8 cellular contexts compared by ENCODE assay signal in the genomic region with DNA sequence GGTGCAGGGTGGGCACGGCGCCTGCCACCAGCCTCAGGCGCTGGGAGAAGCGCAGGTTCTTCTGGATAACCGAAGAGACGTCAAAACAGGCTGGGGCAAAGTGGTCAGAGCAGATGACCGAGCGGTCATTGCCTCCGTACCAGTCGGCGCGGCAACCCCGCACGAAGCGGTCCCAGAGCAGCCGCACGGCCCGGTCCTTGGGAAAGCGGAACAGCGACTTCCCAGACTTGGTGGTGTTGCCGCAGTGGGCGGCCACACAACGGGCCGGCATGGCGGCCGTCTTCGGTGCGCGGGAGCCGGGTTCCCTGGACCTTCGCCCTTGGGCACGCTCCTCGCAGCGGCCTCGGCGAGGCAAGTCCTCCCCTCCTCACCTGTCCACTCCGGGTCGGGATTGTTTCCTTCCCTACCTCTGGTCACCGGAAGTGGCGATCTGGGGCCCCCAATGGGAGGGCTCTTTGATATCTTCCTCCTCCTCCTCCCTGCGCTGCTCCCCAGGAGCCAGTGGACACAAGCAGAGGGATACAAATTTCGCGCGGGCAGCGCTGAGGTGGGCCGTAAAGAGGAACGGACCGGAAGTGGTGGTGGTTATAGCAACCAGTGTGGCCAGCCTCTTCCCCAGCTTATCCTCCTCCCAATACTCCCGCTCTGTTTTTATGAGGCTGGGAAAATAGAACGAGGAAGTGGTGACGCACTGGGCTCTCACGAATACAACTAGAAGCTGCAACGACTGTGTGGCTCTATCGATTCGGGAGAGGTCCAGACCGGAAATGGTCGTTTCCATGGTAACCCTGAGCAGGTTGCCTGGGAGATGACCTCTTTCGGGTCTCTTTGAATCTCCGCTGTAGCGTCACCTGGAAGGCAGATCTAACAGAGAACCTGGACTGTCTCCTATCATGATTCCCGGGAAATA. TPM values are rescaled to one million over a fixed set of nuclear protein-coding genes. Genes with fewer than 3 reads are reported as not detected.
DNase-seq lines count a peak whose midpoint lies in the region; ATAC-seq and TF ChIP-seq lines count a peak whose summit lies in the region.

A gene with protein sequence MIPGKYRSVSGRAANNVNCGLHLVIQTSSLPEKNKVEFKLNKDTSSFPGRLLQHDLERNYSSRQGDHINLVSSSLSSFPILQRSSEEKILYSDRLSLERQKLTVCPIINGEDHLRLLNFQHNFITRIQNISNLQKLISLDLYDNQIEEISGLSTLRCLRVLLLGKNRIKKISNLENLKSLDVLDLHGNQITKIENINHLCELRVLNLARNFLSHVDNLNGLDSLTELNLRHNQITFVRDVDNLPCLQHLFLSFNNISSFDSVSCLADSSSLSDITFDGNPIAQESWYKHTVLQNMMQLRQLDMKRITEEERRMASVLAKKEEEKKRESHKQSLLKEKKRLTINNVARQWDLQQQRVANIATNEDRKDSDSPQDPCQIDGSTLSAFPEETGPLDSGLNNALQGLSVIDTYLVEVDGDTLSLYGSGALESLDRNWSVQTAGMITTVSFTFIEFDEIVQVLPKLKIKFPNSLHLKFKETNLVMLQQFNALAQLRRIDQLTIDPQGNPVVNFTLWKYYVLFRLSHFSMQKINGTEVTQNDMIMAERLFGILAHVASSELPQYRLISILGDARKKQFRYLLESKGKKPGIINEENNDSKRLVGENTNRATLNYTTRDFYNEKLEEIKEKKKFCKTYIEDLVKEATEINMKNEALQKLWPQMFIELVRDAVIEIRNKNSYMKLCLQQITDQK (plus strand): TSS at position 825 of the 910 bp plus-strand sequence. CDS start 69 bp downstream, at position 894.
A gene (minus strand): TSS at position 432 of the 910 bp plus-strand sequence. CDS start 161 bp downstream, at position 271.

- no peaks in the 10 kb centered on the region for H3K36me3 ChIP-seq in esophagus (ENCODE audit: control insufficient read depth in 2 of 2, insufficient read depth in 2 of 2, low read length in 1 of 2)

- no peaks in the 10 kb centered on the region for H3K27me3 ChIP-seq in esophagus (ENCODE audit: control insufficient read depth in 1 of 2, insufficient read depth in 2 of 2, low read length in 2 of 2)

- DNase-seq in Ammon's horn (ENCODE audit: low spot score) (peak; percentile 96), NCI-H345 treated with DMSO at 0.1 percent for 48 hours (lab: John Stamatoyannopoulos, UW; ENCODE audit: unreplicated experiment) (peak; percentile 86), mesothelial cell of epicardium (ENCODE audit: low spot score in 2 of 2, unreplicated experiment in 2 of 2) (peak; percentile 64 to 76)
- peak; percentile 63 for DNase-seq in activated CD8-positive, alpha-beta T cell treated with anti-CD3 and anti-CD28 coated beads, Interleukin-2, amount 10 ng/mL, durations not matched to agents 7 days and 5 days
- peak in 1 of 2 donors; percentile 77 for DNase-seq in stimulated activated effector memory CD8-positive, alpha-beta T cell treated with anti-CD3 and anti-CD28 coated beads, Interleukin-12 subunit alpha, Interleukin-12 subunit beta, amount 100 ng/mL, for 72 hours (ENCODE audit: low spot score in 2 of 2)

- no peaks in the 10 kb centered on the region for H3K9me3 ChIP-seq in esophagus (ENCODE audit: control insufficient read depth in 2 of 2, insufficient read depth in 1 of 2, low read depth in 1 of 2, low read length in 1 of 2)

- CTCF ChIA-PET in activated CD8-positive, alpha-beta T cell treated with anti-CD3 and anti-CD28 coated beads, Interleukin-2, amount 10 ng/mL, durations not matched to agents 7 days and 5 days (lab: Charles Lee), result no interaction called here

- peaks cover 4% of the 10 kb centered on the region for H3K36me3 Mint-ChIP-seq in activated CD8-positive, alpha-beta T cell treated with anti-CD3 and anti-CD28 coated beads, Interleukin-2, amount 10 ng/mL, durations not matched to agents 7 days and 5 days (ENCODE audit: low read depth)
- peaks cover 4% of the 10 kb centered on the region for H3K36me3 Mint-ChIP-seq in mesothelial cell of epicardium
- peaks cover 6% of the 10 kb centered on the region for H3K36me3 Mint-ChIP-seq in stimulated activated effector memory CD8-positive, alpha-beta T cell treated with anti-CD3 and anti-CD28 coated beads, Interleukin-12 subunit alpha, Interleukin-12 subunit beta, amount 100 ng/mL, for 72 hours

- 1 to 2% methylated on average over 61 of the region's 61 CpGs for WGBS in esophagus, 2 donors

- peak; percentile 68 for ATAC-seq in GM19025 (IDR thresholded peaks at IDR 0.05; ENCODE audit: low read depth, unreplicated experiment)
- ATAC-seq in HG03175 (IDR thresholded peaks at IDR 0.05; ENCODE audit: unreplicated experiment), result peak; percentile 90
- ATAC-seq in activated CD8-positive, alpha-beta T cell treated with anti-CD3 and anti-CD28 coated beads, Interleukin-2, amount 10 ng/mL, durations not matched to agents 7 days and 5 days, result peak; percentile 69
- peak; percentile 76 for ATAC-seq in stimulated activated effector memory CD8-positive, alpha-beta T cell treated with anti-CD3 and anti-CD28 coated beads, Interleukin-12 subunit alpha, Interleukin-12 subunit beta, amount 100 ng/mL, for 72 hours

- H3K27ac Mint-ChIP-seq in activated CD8-positive, alpha-beta T cell treated with anti-CD3 and anti-CD28 coated beads, Interleukin-2, amount 10 ng/mL, durations not matched to agents 7 days and 5 days, result peak within 1 kb of the TSS; percentile 22
- H3K27ac Mint-ChIP-seq in mesothelial cell of epicardium, result peak within 1 kb of the TSS; percentile 94
- peak within 1 kb of the TSS; percentile 65 for H3K27ac Mint-ChIP-seq in stimulated activated effector memory CD8-positive, alpha-beta T cell treated with anti-CD3 and anti-CD28 coated beads, Interleukin-12 subunit alpha, Interleukin-12 subunit beta, amount 100 ng/mL, for 72 hours

- no peaks in the 10 kb centered on the region for H3K9me3 Mint-ChIP-seq in activated CD8-positive, alpha-beta T cell treated with anti-CD3 and anti-CD28 coated beads, Interleukin-2, amount 10 ng/mL, durations not matched to agents 7 days and 5 days (ENCODE audit: insufficient read depth)
- H3K9me3 Mint-ChIP-seq in mesothelial cell of epicardium, result no peaks in the 10 kb centered on the region
- H3K9me3 Mint-ChIP-seq in stimulated activated effector memory CD8-positive, alpha-beta T cell treated with anti-CD3 and anti-CD28 coated beads, Interleukin-12 subunit alpha, Interleukin-12 subunit beta, amount 100 ng/mL, for 72 hours, result no peaks in the 10 kb centered on the region

- H3K4me3 ChIP-seq in esophagus (ENCODE audit: low read depth in 1 of 2, low read length in 2 of 2), result peak within 1 kb of the TSS; percentile 68 to 69

- no peak for TF ChIP-seq CTCF in mesothelial cell of epicardium (IDR thresholded peaks at IDR 0.05; ENCODE audit: unreplicated experiment)

- peaks cover 11% of the 10 kb centered on the region for H3K4me1 Mint-ChIP-seq in activated CD8-positive, alpha-beta T cell treated with anti-CD3 and anti-CD28 coated beads, Interleukin-2, amount 10 ng/mL, durations not matched to agents 7 days and 5 days (ENCODE audit: low read depth)
- peaks cover 22% of the 10 kb centered on the region for H3K4me1 Mint-ChIP-seq in mesothelial cell of epicardium
- peaks cover 9% of the 10 kb centered on the region for H3K4me1 Mint-ChIP-seq in stimulated activated effector memory CD8-positive, alpha-beta T cell treated with anti-CD3 and anti-CD28 coated beads, Interleukin-12 subunit alpha, Interleukin-12 subunit beta, amount 100 ng/mL, for 72 hours

- peaks cover 0 to 3% of the 10 kb centered on the region in 2 donors for H3K4me1 ChIP-seq in esophagus (ENCODE audit: control insufficient read depth in 2 of 2, insufficient read depth in 2 of 2, low read length in 1 of 2)

- H3K27ac ChIP-seq in esophagus (ENCODE audit: low read depth in 2 of 2, low read length in 1 of 2), result peak within 1 kb of the TSS; percentile 44 to 74

- H3K4me3 Mint-ChIP-seq in activated CD8-positive, alpha-beta T cell treated with anti-CD3 and anti-CD28 coated beads, Interleukin-2, amount 10 ng/mL, durations not matched to agents 7 days and 5 days, result peak within 1 kb of the TSS; percentile 79
- H3K4me3 Mint-ChIP-seq in mesothelial cell of epicardium, result peak within 1 kb of the TSS; percentile 90
- H3K4me3 Mint-ChIP-seq in stimulated activated effector memory CD8-positive, alpha-beta T cell treated with anti-CD3 and anti-CD28 coated beads, Interleukin-12 subunit alpha, Interleukin-12 subunit beta, amount 100 ng/mL, for 72 hours, result peak within 1 kb of the TSS; percentile 78

- peaks cover 46% of the 10 kb centered on the region for H3K27me3 Mint-ChIP-seq in activated CD8-positive, alpha-beta T cell treated with anti-CD3 and anti-CD28 coated beads, Interleukin-2, amount 10 ng/mL, durations not matched to agents 7 days and 5 days (ENCODE audit: low read depth)
- no peaks in the 10 kb centered on the region for H3K27me3 Mint-ChIP-seq in mesothelial cell of epicardium (ENCODE audit: low read depth)

- POLR2A ChIA-PET in activated CD8-positive, alpha-beta T cell treated with anti-CD3 and anti-CD28 coated beads, Interleukin-2, amount 10 ng/mL, durations not matched to agents 7 days and 5 days (lab: Charles Lee), result no interaction called here

RNA-seq across cellular contexts. Expression of the first gene that starts in this region (rescaled TPM):
- not detected for total RNA-seq in activated CD8-positive, alpha-beta T cell treated with anti-CD3 and anti-CD28 coated beads, Interleukin-2, amount 10 ng/mL, durations not matched to agents 7 days and 5 days
- polyA plus RNA-seq in esophagus, result 1 to 10 TPM; 1.4 to 2.1 TPM
- total RNA-seq in mesothelial cell of epicardium, result 21.2 to 25.5 TPM (median 24.2 TPM) in 3 replicates

RNA-seq across cellular contexts. Expression of the second gene that starts in this region (rescaled TPM):
- not detected for total RNA-seq in activated CD8-positive, alpha-beta T cell treated with anti-CD3 and anti-CD28 coated beads, Interleukin-2, amount 10 ng/mL, durations not matched to agents 7 days and 5 days
- polyA plus RNA-seq in esophagus, result 1 to 10 TPM in 1 of 2 donors, under 1 TPM in 1; 0.69 to 1.1 TPM
- total RNA-seq in mesothelial cell of epicardium, result 2.3 to 3.6 TPM (median 2.9 TPM) in 3 replicates

Comparison
In these comparisons a context has a peak if more than half of its experiments do, and no peak if none do; other contexts are left out.
1. RNA of the first gene that starts in this region (total RNA-seq): 21.2 to 25.5 TPM in mesothelial cell of epicardium; not detected in activated CD8-positive, alpha-beta T cell treated with anti-CD3 and anti-CD28 coated beads, Interleukin-2, amount 10 ng/mL, durations not matched to agents 7 days and 5 days; every median in the first group is over 10 times any median in the second.
2. Peak in DNase-seq and ATAC-seq in activated CD8-positive, alpha-beta T cell treated with anti-CD3 and anti-CD28 coated beads, Interleukin-2, amount 10 ng/mL, durations not matched to agents 7 days and 5 days; RNA of the genes that start here not detected or under 1 TPM.
3. H3K27ac Mint-ChIP-seq: peak in every context shown above with its lines; median percentile 94 in mesothelial cell of epicardium; 65 in stimulated activated effector memory CD8-positive, alpha-beta T cell treated with anti-CD3 and anti-CD28 coated beads, Interleukin-12 subunit alpha, Interleukin-12 subunit beta, amount 100 ng/mL, for 72 hours; 22 in activated CD8-positive, alpha-beta T cell treated with anti-CD3 and anti-CD28 coated beads, Interleukin-2, amount 10 ng/mL, durations not matched to agents 7 days and 5 days.
4. Peak in every context shown above with its lines, with median percentiles within 50 percentile points of each other: ATAC-seq and H3K4me3 Mint-ChIP-seq.